ENCODE assay signal across 1 cellular context in the genomic region with DNA sequence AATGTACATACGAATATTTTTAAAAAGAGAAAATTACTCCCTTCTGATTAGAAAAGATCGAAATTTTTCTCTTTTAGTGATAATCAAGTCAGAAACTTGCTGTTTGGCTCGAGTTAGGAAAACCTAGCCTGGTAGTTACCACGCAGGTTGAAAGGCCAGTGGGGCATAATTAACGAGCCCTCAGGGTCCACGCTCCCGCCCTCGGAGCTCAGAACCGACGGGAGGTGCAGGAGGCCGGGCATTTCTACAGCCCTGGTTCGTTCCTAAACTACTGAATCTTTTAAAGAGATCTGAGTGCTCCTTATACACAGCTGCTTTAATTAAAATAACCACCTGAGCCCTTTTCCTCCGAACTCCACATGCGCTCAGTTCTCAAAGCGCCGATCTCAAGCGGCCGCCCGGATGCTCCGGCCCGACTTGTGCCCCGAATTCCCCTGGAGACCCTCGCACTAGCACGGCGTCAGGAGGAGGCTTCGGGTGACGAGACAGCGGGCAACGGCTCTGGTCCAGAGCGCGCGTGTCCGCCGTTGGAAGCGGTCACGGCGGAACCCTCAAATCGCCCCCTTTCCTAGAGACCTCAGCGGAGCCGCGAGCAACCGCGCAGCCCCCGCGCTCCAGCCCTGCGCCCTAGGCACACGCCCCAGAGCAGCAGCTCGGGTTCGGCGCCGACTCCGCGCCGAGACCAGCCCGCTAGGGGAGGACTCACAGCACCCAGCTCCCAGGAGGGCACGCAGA.
A peak's percentile ranks its signal among the peaks of the same experiment; 100 is the strongest.
TF ChIP-seq lines count a peak whose summit lies in the region.

No MANE protein-coding gene starts in this region.

TF ChIP-seq in GM12878, 131 proteins besides CTCF, POLR2A, EP300 and RAD21 (continued from another document and continues in another):
- TF ChIP-seq, protein P1, sequence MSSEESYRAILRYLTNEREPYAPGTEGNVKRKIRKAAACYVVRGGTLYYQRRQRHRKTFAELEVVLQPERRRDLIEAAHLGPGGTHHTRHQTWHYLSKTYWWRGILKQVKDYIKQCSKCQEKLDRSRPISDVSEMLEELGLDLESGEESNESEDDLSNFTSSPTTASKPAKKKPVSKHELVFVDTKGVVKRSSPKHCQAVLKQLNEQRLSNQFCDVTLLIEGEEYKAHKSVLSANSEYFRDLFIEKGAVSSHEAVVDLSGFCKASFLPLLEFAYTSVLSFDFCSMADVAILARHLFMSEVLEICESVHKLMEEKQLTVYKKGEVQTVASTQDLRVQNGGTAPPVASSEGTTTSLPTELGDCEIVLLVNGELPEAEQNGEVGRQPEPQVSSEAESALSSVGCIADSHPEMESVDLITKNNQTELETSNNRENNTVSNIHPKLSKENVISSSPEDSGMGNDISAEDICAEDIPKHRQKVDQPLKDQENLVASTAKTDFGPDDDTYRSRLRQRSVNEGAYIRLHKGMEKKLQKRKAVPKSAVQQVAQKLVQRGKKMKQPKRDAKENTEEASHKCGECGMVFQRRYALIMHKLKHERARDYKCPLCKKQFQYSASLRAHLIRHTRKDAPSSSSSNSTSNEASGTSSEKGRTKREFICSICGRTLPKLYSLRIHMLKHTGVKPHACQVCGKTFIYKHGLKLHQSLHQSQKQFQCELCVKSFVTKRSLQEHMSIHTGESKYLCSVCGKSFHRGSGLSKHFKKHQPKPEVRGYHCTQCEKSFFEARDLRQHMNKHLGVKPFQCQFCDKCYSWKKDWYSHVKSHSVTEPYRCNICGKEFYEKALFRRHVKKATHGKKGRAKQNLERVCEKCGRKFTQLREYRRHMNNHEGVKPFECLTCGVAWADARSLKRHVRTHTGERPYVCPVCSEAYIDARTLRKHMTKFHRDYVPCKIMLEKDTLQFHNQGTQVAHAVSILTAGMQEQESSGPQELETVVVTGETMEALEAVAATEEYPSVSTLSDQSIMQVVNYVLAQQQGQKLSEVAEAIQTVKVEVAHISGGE (CRISPR knock-in tag; IDR thresholded peaks at IDR 0.05), result no peak
- TF ChIP-seq HCFC1 (IDR thresholded peaks at IDR 0.05; ENCODE audit: low read length), result no peak
- TF ChIP-seq CREB1 (IDR thresholded peaks at IDR 0.05; ENCODE audit: low read depth), result no peak
- TF ChIP-seq KDM1A (IDR thresholded peaks at IDR 0.05; ENCODE audit: borderline replicate concordance), result no peak
- TF ChIP-seq PAX5 (IDR thresholded peaks at IDR 0.05; ENCODE audit: borderline replicate concordance, low read depth, low read length), result peak; percentile 7; the same call in 1 of the 2 replicates
- TF ChIP-seq NFXL1 (IDR thresholded peaks at IDR 0.05; ENCODE audit: borderline replicate concordance), result peak; percentile 96
- TF ChIP-seq CEBPB (IDR thresholded peaks at IDR 0.05; ENCODE audit: borderline replicate concordance in 1 of 2, low read depth in 2 of 2, low read length in 2 of 2), result no peak
- TF ChIP-seq TCF7 (IDR thresholded peaks at IDR 0.05; ENCODE audit: borderline replicate concordance), result no peak
- no peak for TF ChIP-seq NFYA (IDR thresholded peaks at IDR 0.05; ENCODE audit: borderline replicate concordance, low read depth, low read length)
- TF ChIP-seq EGR1 (IDR thresholded peaks at IDR 0.05; ENCODE audit: borderline replicate concordance in 1 of 2, low read depth in 2 of 2, low read length in 2 of 2), result no peak
- 0 out of 4 replicates have a peak, but pooled peaks of 1 of the 2 experiments have one; percentile 12 for TF ChIP-seq IKZF2 (IDR thresholded peaks at IDR 0.05)
- no peak for TF ChIP-seq RFX5 (IDR thresholded peaks at IDR 0.05; ENCODE audit: low read depth, low read length)
- TF ChIP-seq HDGF (IDR thresholded peaks at IDR 0.05), result no peak
- TF ChIP-seq, protein P2, sequence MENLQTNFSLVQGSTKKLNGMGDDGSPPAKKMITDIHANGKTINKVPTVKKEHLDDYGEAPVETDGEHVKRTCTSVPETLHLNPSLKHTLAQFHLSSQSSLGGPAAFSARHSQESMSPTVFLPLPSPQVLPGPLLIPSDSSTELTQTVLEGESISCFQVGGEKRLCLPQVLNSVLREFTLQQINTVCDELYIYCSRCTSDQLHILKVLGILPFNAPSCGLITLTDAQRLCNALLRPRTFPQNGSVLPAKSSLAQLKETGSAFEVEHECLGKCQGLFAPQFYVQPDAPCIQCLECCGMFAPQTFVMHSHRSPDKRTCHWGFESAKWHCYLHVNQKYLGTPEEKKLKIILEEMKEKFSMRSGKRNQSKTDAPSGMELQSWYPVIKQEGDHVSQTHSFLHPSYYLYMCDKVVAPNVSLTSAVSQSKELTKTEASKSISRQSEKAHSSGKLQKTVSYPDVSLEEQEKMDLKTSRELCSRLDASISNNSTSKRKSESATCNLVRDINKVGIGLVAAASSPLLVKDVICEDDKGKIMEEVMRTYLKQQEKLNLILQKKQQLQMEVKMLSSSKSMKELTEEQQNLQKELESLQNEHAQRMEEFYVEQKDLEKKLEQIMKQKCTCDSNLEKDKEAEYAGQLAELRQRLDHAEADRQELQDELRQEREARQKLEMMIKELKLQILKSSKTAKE (IDR thresholded peaks at IDR 0.05; ENCODE audit: low read depth, poor library complexity, severe bottlenecking), result no peak
- peak; percentile 53; the same call in 1 of the 2 replicates for TF ChIP-seq LARP7 (IDR thresholded peaks at IDR 0.05)
- TF ChIP-seq, protein P3, sequence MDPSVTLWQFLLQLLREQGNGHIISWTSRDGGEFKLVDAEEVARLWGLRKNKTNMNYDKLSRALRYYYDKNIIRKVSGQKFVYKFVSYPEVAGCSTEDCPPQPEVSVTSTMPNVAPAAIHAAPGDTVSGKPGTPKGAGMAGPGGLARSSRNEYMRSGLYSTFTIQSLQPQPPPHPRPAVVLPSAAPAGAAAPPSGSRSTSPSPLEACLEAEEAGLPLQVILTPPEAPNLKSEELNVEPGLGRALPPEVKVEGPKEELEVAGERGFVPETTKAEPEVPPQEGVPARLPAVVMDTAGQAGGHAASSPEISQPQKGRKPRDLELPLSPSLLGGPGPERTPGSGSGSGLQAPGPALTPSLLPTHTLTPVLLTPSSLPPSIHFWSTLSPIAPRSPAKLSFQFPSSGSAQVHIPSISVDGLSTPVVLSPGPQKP (IDR thresholded peaks at IDR 0.05; ENCODE audit: low read depth, low read length), result no peak
- no peak for TF ChIP-seq BRCA1 (IDR thresholded peaks at IDR 0.05; ENCODE audit: low read depth, low read length)
- TF ChIP-seq SP1 (IDR thresholded peaks at IDR 0.05; ENCODE audit: low read depth, low read length), result no peak
- no peak for TF ChIP-seq CHD4 (IDR thresholded peaks at IDR 0.05)
- TF ChIP-seq, protein P4, sequence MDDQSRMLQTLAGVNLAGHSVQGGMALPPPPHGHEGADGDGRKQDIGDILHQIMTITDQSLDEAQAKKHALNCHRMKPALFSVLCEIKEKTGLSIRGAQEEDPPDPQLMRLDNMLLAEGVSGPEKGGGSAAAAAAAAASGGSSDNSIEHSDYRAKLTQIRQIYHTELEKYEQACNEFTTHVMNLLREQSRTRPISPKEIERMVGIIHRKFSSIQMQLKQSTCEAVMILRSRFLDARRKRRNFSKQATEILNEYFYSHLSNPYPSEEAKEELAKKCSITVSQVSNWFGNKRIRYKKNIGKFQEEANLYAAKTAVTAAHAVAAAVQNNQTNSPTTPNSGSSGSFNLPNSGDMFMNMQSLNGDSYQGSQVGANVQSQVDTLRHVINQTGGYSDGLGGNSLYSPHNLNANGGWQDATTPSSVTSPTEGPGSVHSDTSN (IDR thresholded peaks at IDR 0.05; ENCODE audit: insufficient replicate concordance, low read depth, low read length), result no peak
- no peak for TF ChIP-seq TARDBP (IDR thresholded peaks at IDR 0.05; ENCODE audit: borderline replicate concordance)
- TF ChIP-seq, protein P5, sequence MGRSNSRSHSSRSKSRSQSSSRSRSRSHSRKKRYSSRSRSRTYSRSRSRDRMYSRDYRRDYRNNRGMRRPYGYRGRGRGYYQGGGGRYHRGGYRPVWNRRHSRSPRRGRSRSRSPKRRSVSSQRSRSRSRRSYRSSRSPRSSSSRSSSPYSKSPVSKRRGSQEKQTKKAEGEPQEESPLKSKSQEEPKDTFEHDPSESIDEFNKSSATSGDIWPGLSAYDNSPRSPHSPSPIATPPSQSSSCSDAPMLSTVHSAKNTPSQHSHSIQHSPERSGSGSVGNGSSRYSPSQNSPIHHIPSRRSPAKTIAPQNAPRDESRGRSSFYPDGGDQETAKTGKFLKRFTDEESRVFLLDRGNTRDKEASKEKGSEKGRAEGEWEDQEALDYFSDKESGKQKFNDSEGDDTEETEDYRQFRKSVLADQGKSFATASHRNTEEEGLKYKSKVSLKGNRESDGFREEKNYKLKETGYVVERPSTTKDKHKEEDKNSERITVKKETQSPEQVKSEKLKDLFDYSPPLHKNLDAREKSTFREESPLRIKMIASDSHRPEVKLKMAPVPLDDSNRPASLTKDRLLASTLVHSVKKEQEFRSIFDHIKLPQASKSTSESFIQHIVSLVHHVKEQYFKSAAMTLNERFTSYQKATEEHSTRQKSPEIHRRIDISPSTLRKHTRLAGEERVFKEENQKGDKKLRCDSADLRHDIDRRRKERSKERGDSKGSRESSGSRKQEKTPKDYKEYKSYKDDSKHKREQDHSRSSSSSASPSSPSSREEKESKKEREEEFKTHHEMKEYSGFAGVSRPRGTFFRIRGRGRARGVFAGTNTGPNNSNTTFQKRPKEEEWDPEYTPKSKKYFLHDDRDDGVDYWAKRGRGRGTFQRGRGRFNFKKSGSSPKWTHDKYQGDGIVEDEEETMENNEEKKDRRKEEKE (IDR thresholded peaks at IDR 0.05), result no peak
- peak; percentile 82 for TF ChIP-seq MEF2B (IDR thresholded peaks at IDR 0.05; ENCODE audit: partially characterized antibody, poor library complexity, severe bottlenecking)
- no peak for TF ChIP-seq ESRRA (IDR thresholded peaks at IDR 0.05; ENCODE audit: low read length)
- TF ChIP-seq MYC (IDR thresholded peaks at IDR 0.05; ENCODE audit: insufficient read depth, insufficient read length, insufficient replicate concordance, low read length, severe bottlenecking), result no peak
- no peak for TF ChIP-seq TBL1XR1 (IDR thresholded peaks at IDR 0.05; ENCODE audit: low read depth, low read length)
- TF ChIP-seq POU2F2 (IDR thresholded peaks at IDR 0.05; ENCODE audit: borderline replicate concordance, low read depth, low read length), result no peak
- peak; percentile 68; the same call in 1 of the 2 replicates for TF ChIP-seq SMARCA5 (IDR thresholded peaks at IDR 0.05)
- TF ChIP-seq, protein P6, sequence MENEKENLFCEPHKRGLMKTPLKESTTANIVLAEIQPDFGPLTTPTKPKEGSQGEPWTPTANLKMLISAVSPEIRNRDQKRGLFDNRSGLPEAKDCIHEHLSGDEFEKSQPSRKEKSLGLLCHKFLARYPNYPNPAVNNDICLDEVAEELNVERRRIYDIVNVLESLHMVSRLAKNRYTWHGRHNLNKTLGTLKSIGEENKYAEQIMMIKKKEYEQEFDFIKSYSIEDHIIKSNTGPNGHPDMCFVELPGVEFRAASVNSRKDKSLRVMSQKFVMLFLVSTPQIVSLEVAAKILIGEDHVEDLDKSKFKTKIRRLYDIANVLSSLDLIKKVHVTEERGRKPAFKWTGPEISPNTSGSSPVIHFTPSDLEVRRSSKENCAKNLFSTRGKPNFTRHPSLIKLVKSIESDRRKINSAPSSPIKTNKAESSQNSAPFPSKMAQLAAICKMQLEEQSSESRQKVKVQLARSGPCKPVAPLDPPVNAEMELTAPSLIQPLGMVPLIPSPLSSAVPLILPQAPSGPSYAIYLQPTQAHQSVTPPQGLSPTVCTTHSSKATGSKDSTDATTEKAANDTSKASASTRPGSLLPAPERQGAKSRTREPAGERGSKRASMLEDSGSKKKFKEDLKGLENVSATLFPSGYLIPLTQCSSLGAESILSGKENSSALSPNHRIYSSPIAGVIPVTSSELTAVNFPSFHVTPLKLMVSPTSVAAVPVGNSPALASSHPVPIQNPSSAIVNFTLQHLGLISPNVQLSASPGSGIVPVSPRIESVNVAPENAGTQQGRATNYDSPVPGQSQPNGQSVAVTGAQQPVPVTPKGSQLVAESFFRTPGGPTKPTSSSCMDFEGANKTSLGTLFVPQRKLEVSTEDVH (IDR thresholded peaks at IDR 0.05; ENCODE audit: low read depth, partially characterized antibody), result no peak
- TF ChIP-seq, protein P7, sequence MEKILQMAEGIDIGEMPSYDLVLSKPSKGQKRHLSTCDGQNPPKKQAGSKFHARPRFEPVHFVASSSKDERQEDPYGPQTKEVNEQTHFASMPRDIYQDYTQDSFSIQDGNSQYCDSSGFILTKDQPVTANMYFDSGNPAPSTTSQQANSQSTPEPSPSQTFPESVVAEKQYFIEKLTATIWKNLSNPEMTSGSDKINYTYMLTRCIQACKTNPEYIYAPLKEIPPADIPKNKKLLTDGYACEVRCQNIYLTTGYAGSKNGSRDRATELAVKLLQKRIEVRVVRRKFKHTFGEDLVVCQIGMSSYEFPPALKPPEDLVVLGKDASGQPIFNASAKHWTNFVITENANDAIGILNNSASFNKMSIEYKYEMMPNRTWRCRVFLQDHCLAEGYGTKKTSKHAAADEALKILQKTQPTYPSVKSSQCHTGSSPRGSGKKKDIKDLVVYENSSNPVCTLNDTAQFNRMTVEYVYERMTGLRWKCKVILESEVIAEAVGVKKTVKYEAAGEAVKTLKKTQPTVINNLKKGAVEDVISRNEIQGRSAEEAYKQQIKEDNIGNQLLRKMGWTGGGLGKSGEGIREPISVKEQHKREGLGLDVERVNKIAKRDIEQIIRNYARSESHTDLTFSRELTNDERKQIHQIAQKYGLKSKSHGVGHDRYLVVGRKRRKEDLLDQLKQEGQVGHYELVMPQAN (conservative IDR thresholded peaks at IDR 0.05), result peak; percentile 81; the same call in 1 of the 2 replicates
- no peak for TF ChIP-seq SMAD5 (IDR thresholded peaks at IDR 0.05; ENCODE audit: low read depth)
- TF ChIP-seq, protein P8, sequence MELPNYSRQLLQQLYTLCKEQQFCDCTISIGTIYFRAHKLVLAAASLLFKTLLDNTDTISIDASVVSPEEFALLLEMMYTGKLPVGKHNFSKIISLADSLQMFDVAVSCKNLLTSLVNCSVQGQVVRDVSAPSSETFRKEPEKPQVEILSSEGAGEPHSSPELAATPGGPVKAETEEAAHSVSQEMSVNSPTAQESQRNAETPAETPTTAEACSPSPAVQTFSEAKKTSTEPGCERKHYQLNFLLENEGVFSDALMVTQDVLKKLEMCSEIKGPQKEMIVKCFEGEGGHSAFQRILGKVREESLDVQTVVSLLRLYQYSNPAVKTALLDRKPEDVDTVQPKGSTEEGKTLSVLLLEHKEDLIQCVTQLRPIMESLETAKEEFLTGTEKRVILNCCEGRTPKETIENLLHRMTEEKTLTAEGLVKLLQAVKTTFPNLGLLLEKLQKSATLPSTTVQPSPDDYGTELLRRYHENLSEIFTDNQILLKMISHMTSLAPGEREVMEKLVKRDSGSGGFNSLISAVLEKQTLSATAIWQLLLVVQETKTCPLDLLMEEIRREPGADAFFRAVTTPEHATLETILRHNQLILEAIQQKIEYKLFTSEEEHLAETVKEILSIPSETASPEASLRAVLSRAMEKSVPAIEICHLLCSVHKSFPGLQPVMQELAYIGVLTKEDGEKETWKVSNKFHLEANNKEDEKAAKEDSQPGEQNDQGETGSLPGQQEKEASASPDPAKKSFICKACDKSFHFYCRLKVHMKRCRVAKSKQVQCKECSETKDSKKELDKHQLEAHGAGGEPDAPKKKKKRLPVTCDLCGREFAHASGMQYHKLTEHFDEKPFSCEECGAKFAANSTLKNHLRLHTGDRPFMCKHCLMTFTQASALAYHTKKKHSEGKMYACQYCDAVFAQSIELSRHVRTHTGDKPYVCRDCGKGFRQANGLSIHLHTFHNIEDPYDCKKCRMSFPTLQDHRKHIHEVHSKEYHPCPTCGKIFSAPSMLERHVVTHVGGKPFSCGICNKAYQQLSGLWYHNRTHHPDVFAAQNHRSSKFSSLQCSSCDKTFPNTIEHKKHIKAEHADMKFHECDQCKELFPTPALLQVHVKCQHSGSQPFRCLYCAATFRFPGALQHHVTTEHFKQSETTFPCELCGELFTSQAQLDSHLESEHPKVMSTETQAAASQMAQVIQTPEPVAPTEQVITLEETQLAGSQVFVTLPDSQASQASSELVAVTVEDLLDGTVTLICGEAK (IDR thresholded peaks at IDR 0.05; ENCODE audit: borderline replicate concordance), result no peak
- TF ChIP-seq WRNIP1 (IDR thresholded peaks at IDR 0.05; ENCODE audit: borderline replicate concordance, low read depth, low read length), result no peak
- no peak for TF ChIP-seq CBX5 (IDR thresholded peaks at IDR 0.05; ENCODE audit: low read depth)
- no peak for TF ChIP-seq SIN3A (IDR thresholded peaks at IDR 0.05; ENCODE audit: low read depth, low read length)
